1 cellular context compared by ENCODE assay signal in the genomic region with DNA sequence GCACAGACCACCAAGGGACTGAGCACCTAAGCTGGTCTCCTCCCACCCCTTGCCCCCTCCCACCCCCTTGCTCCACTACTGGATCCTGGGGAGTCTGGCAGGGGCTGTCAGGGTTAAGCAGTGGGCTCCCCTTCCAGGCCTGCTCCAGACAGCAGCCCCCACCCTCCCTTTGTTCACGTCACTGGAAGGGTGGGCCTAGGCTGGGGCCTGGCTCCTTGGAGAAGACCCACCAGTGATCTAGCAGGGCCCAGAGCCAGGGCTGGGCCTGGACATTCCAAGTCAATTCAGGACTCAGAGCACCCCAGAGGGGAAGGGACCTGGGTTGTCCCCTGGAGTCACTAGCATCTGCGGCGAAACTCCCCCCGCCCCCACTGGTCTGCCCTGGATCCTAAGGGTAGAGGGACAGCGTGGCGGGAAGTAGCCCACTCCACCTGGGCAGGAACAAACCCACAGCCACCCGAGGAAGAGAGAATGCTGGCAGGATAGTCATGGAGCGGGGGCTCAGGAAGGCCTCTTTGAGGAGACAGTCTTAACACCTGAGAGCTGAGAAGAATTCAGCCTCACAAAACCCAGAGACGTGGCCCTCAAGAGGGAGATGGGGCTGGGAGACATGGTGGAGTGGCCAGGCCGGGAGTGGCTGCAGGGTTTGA.
TF ChIP-seq lines count a peak whose summit lies in the region.

No MANE protein-coding gene starts in this region.

TF ChIP-seq in H1, 55 proteins besides CTCF, POLR2A, EP300 and RAD21:
- no peak for TF ChIP-seq POLR2AphosphoS5 (IDR thresholded peaks at IDR 0.05; ENCODE audit: low read depth, low read length)
- TF ChIP-seq CBX5 (IDR thresholded peaks at IDR 0.05; ENCODE audit: low read depth, low read length): no peak
- no peak for TF ChIP-seq RXRA (IDR thresholded peaks at IDR 0.05; ENCODE audit: insufficient read depth, low read depth, low read length)
- TF ChIP-seq SIX5 (IDR thresholded peaks at IDR 0.05; ENCODE audit: low read depth, low read length): no peak
- TF ChIP-seq SIN3A (conservative IDR thresholded peaks at IDR 0.05 in 1 of 2, IDR thresholded peaks at IDR 0.05 in 1 of 2; ENCODE audit: low read depth in 1 of 2, low read length in 2 of 2): no peak
